ENCODE assay signal across 15 cellular contexts in genomic region chr20:5947276-5947675, GRCh38. TPM values are rescaled to one million over a fixed set of nuclear protein-coding genes. Genes with fewer than 3 reads are reported as not detected.
A peak's percentile ranks its signal among the peaks of the same experiment; 100 is the strongest.
DNase-seq lines count a peak whose midpoint lies in the region; ATAC-seq and TF ChIP-seq lines count a peak whose summit lies in the region.
"Had no signal": no experiment of that assay in that cellular context is flagged by ENCODE, and none has a peak within 500 bp of the region (broad histone marks: within the 10 kb centered on the region; RNA-seq: fewer than 3 reads in every experiment).

No MANE protein-coding gene starts in this region.

- intact Hi-C loops in CD14-positive monocyte (cut with micrococcal nuclease): no loop called here
- intact Hi-C loops in natural killer cell (cut with micrococcal nuclease): no loop called here

- peaks cover 0 to 1% (median 0%) of the 10 kb centered on the region in 3 donors for H3K27me3 Mint-ChIP-seq in CD14-positive monocyte (ENCODE audit: low read depth in 3 of 3)
- no peaks in the 10 kb centered on the region for H3K27me3 Mint-ChIP-seq in activated CD4-positive, alpha-beta T cell treated with anti-CD3 and anti-CD28 coated beads, Interleukin-2, amount 10 ng/mL, durations not matched to agents 7 days and 5 days
- H3K27me3 Mint-ChIP-seq in natural killer cell (ENCODE audit: low read depth in 2 of 2): no peaks in the 10 kb centered on the region
- H3K27me3 Mint-ChIP-seq in WTC11 (ENCODE audit: low read depth): no peaks in the 10 kb centered on the region
- H3K27me3 Mint-ChIP-seq: naive B cell, T-cell had no signal

- no peaks in the 10 kb centered on the region for H3K9me3 ChIP-seq in SJCRH30 (replicated peaks)

- no peaks in the 10 kb centered on the region for H3K27me3 ChIP-seq in SJCRH30

- TF ChIP-seq CTCF in CD14-positive monocyte (IDR thresholded peaks at IDR 0.05): no peak
- TF ChIP-seq CTCF in natural killer cell (IDR thresholded peaks at IDR 0.05): no peak
- no peak for TF ChIP-seq CTCF in WTC11 (IDR thresholded peaks at IDR 0.05)

- CTCF ChIA-PET in activated CD4-positive, alpha-beta T cell treated with anti-CD3 and anti-CD28 coated beads, Interleukin-2, amount 10 ng/mL, durations not matched to agents 7 days and 5 days (lab: Charles Lee): no interaction called here
- CTCF ChIA-PET in WTC11 (lab: Charles Lee): no interaction called here

- DNase-seq in CD14-positive monocyte (ENCODE audit: low spot score): peak; percentile 90
- peak; percentile 52 for DNase-seq in HCEC 1CT
- DNase-seq in activated CD4-positive, alpha-beta T cell treated with anti-CD3 and anti-CD28 coated beads, Interleukin-2, amount 10 ng/mL, durations not matched to agents 7 days and 5 days: no peak
- DNase-seq in natural killer cell: no peak
- no peak for DNase-seq in WTC11 (ENCODE audit: low spot score)
- DNase-seq in SJCRH30: no peak
- DNase-seq in foreskin melanocyte: no peak
- DNase-seq: kidney, naive B cell, NCI-H146, NCI-H82 had no signal

- H3K36me3 Mint-ChIP-seq in CD14-positive monocyte: peaks cover 41 to 58% of the 10 kb centered on the region in 2 donors
- peaks cover 42% of the 10 kb centered on the region for H3K36me3 Mint-ChIP-seq in activated CD4-positive, alpha-beta T cell treated with anti-CD3 and anti-CD28 coated beads, Interleukin-2, amount 10 ng/mL, durations not matched to agents 7 days and 5 days (ENCODE audit: low read depth)
- H3K36me3 Mint-ChIP-seq in natural killer cell: peaks cover 27% of the 10 kb centered on the region
- H3K36me3 Mint-ChIP-seq in WTC11: peaks cover 26% of the 10 kb centered on the region

- H3K36me3 ChIP-seq in SJCRH30: peaks cover 43% of the 10 kb centered on the region

- H3K4me1 ChIP-seq in SJCRH30: peaks cover 2% of the 10 kb centered on the region; the same call in 1 of the 2 replicates

- POLR2A ChIA-PET in activated CD4-positive, alpha-beta T cell treated with anti-CD3 and anti-CD28 coated beads, Interleukin-2, amount 10 ng/mL, durations not matched to agents 7 days and 5 days (lab: Charles Lee): no interaction called here
- POLR2A ChIA-PET in WTC11 (lab: Charles Lee): no interaction called here

- H3K27ac ChIP-seq in SJCRH30: no peak overlapping the region

- peak overlapping the region; percentile 43 to 62 for H3K4me3 Mint-ChIP-seq in CD14-positive monocyte
- no peak overlapping the region for H3K4me3 Mint-ChIP-seq in activated CD4-positive, alpha-beta T cell treated with anti-CD3 and anti-CD28 coated beads, Interleukin-2, amount 10 ng/mL, durations not matched to agents 7 days and 5 days
- peak overlapping the region; percentile 28 for H3K4me3 Mint-ChIP-seq in natural killer cell
- H3K4me3 Mint-ChIP-seq in WTC11: no peak overlapping the region

- H3K27ac Mint-ChIP-seq in CD14-positive monocyte (peak overlapping the region; percentile 92 to 99 (median 98)), natural killer cell (peak overlapping the region; percentile 47 to 59), WTC11 (no peak overlapping the region)
- H3K27ac Mint-ChIP-seq in activated CD4-positive, alpha-beta T cell treated with anti-CD3 and anti-CD28 coated beads, Interleukin-2, amount 10 ng/mL, durations not matched to agents 7 days and 5 days: peak overlapping the region; percentile 33

- H3K4me1 Mint-ChIP-seq in CD14-positive monocyte: peaks cover 51% of the 10 kb centered on the region
- H3K4me1 Mint-ChIP-seq in activated CD4-positive, alpha-beta T cell treated with anti-CD3 and anti-CD28 coated beads, Interleukin-2, amount 10 ng/mL, durations not matched to agents 7 days and 5 days: peaks cover 52% of the 10 kb centered on the region
- H3K4me1 Mint-ChIP-seq in natural killer cell: peaks cover 50 to 51% of the 10 kb centered on the region in 2 donors
- peaks cover 14% of the 10 kb centered on the region for H3K4me1 Mint-ChIP-seq in WTC11

- no peak overlapping the region for H3K4me3 ChIP-seq in SJCRH30

- H3K9me3 Mint-ChIP-seq in CD14-positive monocyte: no peaks in the 10 kb centered on the region
- H3K9me3 Mint-ChIP-seq in activated CD4-positive, alpha-beta T cell treated with anti-CD3 and anti-CD28 coated beads, Interleukin-2, amount 10 ng/mL, durations not matched to agents 7 days and 5 days: no peaks in the 10 kb centered on the region
- no peaks in the 10 kb centered on the region for H3K9me3 Mint-ChIP-seq in natural killer cell
- H3K9me3 Mint-ChIP-seq in WTC11: no peaks in the 10 kb centered on the region
- H3K9me3 Mint-ChIP-seq: T-cell had no signal

- no peak for ATAC-seq in natural killer cell
- ATAC-seq in HG02885 (IDR thresholded peaks at IDR 0.05; ENCODE audit: poor library complexity, unreplicated experiment): no peak
- ATAC-seq in WTC11: no peak
- ATAC-seq: T-cell had no signal

TF ChIP-seq in WTC11, 78 proteins besides CTCF, POLR2A, EP300 and RAD21 (continues in another document):
- TF ChIP-seq, protein P1, sequence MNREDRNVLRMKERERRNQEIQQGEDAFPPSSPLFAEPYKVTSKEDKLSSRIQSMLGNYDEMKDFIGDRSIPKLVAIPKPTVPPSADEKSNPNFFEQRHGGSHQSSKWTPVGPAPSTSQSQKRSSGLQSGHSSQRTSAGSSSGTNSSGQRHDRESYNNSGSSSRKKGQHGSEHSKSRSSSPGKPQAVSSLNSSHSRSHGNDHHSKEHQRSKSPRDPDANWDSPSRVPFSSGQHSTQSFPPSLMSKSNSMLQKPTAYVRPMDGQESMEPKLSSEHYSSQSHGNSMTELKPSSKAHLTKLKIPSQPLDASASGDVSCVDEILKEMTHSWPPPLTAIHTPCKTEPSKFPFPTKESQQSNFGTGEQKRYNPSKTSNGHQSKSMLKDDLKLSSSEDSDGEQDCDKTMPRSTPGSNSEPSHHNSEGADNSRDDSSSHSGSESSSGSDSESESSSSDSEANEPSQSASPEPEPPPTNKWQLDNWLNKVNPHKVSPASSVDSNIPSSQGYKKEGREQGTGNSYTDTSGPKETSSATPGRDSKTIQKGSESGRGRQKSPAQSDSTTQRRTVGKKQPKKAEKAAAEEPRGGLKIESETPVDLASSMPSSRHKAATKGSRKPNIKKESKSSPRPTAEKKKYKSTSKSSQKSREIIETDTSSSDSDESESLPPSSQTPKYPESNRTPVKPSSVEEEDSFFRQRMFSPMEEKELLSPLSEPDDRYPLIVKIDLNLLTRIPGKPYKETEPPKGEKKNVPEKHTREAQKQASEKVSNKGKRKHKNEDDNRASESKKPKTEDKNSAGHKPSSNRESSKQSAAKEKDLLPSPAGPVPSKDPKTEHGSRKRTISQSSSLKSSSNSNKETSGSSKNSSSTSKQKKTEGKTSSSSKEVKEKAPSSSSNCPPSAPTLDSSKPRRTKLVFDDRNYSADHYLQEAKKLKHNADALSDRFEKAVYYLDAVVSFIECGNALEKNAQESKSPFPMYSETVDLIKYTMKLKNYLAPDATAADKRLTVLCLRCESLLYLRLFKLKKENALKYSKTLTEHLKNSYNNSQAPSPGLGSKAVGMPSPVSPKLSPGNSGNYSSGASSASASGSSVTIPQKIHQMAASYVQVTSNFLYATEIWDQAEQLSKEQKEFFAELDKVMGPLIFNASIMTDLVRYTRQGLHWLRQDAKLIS (CRISPR knock-in tag; IDR thresholded peaks at IDR 0.05; ENCODE audit: borderline replicate concordance): no peak
- TF ChIP-seq GTF2I (CRISPR knock-in tag; conservative IDR thresholded peaks at IDR 0.05) (no peak), FOXK1 (CRISPR knock-in tag; IDR thresholded peaks at IDR 0.05) (no peak), ZNF121 (CRISPR knock-in tag; IDR thresholded peaks at IDR 0.05) (no peak), FOXP1 (CRISPR knock-in tag; IDR thresholded peaks at IDR 0.05; ENCODE audit: borderline replicate concordance) (no peak)
- TF ChIP-seq, protein P2, sequence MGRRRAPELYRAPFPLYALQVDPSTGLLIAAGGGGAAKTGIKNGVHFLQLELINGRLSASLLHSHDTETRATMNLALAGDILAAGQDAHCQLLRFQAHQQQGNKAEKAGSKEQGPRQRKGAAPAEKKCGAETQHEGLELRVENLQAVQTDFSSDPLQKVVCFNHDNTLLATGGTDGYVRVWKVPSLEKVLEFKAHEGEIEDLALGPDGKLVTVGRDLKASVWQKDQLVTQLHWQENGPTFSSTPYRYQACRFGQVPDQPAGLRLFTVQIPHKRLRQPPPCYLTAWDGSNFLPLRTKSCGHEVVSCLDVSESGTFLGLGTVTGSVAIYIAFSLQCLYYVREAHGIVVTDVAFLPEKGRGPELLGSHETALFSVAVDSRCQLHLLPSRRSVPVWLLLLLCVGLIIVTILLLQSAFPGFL (CRISPR knock-in tag; IDR thresholded peaks at IDR 0.05; ENCODE audit: borderline replicate concordance): no peak
- TF ChIP-seq, protein P3, sequence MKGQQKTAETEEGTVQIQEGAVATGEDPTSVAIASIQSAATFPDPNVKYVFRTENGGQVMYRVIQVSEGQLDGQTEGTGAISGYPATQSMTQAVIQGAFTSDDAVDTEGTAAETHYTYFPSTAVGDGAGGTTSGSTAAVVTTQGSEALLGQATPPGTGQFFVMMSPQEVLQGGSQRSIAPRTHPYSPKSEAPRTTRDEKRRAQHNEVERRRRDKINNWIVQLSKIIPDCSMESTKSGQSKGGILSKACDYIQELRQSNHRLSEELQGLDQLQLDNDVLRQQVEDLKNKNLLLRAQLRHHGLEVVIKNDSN (CRISPR knock-in tag; IDR thresholded peaks at IDR 0.05): no peak

RNA-seq across cellular contexts. Expression of gene TRMT6, which starts 3.1 kb away (rescaled TPM):
- polyA plus RNA-seq in CD14-positive monocyte: 10 to 100 TPM in 1 of 2 donors, 1 to 10 TPM in 1; 9.3 to 10.6 TPM
- total RNA-seq in activated CD4-positive, alpha-beta T cell treated with anti-CD3 and anti-CD28 coated beads, Interleukin-2, amount 10 ng/mL, durations not matched to agents 7 days and 5 days: 10 to 100 TPM; 15.1 to 17.8 TPM
- total RNA-seq in natural killer cell (10 to 100 TPM in 1 of 3 donors, 1 to 10 TPM in 2; 9.2 to 13.0 (median 9.9) TPM), WTC11 (2021) (15.4 to 17.2 TPM (median 16.7 TPM) in 3 replicates)
- total RNA-seq in SJCRH30 (2014; rRNA removed; shearing (Covaris generic)): 39.6 and 47.1 TPM in 2 replicates

RNA-seq across cellular contexts. Expression of gene MCM8, which starts 3.2 kb away (rescaled TPM):
- polyA plus RNA-seq in CD14-positive monocyte: under 1 TPM; 0.07 to 0.18 TPM
- 10 to 100 TPM; 32.1 to 32.4 TPM for total RNA-seq in activated CD4-positive, alpha-beta T cell treated with anti-CD3 and anti-CD28 coated beads, Interleukin-2, amount 10 ng/mL, durations not matched to agents 7 days and 5 days
- 10 to 100 TPM in 1 of 3 donors, 1 to 10 TPM in 2; 8.1 to 14.3 (median 9.0) TPM for total RNA-seq in natural killer cell
- total RNA-seq in WTC11 (2021): 28.0 to 29.5 TPM (median 29.5 TPM) in 3 replicates
- 54.7 and 61.2 TPM in 2 replicates for total RNA-seq in SJCRH30 (2014; rRNA removed; shearing (Covaris generic))

RNA-seq across cellular contexts. Expression of gene CHGB, which starts 36.0 kb away (rescaled TPM):
- not detected for polyA plus RNA-seq in CD14-positive monocyte
- total RNA-seq in activated CD4-positive, alpha-beta T cell treated with anti-CD3 and anti-CD28 coated beads, Interleukin-2, amount 10 ng/mL, durations not matched to agents 7 days and 5 days: not detected
- total RNA-seq in natural killer cell (not detected), WTC11 (2021) (1.3 to 1.4 TPM (median 1.4 TPM) in 3 replicates)
- 0.08 TPM in 1 of 2 replicates, not detected in the other for total RNA-seq in SJCRH30 (2014; rRNA removed; shearing (Covaris generic))
- total RNA-seq: chondrocyte, skeletal muscle tissue had no signal

RNA-seq across cellular contexts. Expression of gene CRLS1, which starts 58.6 kb away (rescaled TPM):
- 10 to 100 TPM; 37.2 to 55.4 TPM for polyA plus RNA-seq in CD14-positive monocyte
- total RNA-seq in activated CD4-positive, alpha-beta T cell treated with anti-CD3 and anti-CD28 coated beads, Interleukin-2, amount 10 ng/mL, durations not matched to agents 7 days and 5 days: 10 to 100 TPM; 30.0 to 30.3 TPM
- total RNA-seq in natural killer cell (10 to 100 TPM; 13.0 to 20.5 (median 14.6) TPM), WTC11 (2021) (36.1 to 44.0 TPM (median 36.8 TPM) in 3 replicates)
- total RNA-seq in SJCRH30 (2014; rRNA removed; shearing (Covaris generic)): 81.9 and 85.6 TPM in 2 replicates

Comparison
In these comparisons a context has a peak if more than half of its experiments do, and no peak if none do; other contexts are left out.
1. DNase-seq: peak in CD14-positive monocyte (single experiment) and HCEC 1CT (single experiment); none in activated CD4-positive, alpha-beta T cell treated with anti-CD3 and anti-CD28 coated beads, Interleukin-2, amount 10 ng/mL, durations not matched to agents 7 days and 5 days (single experiment), natural killer cell (single experiment), WTC11 (single experiment), SJCRH30 (0 of 2) and foreskin melanocyte (single experiment).
2. H3K4me3 Mint-ChIP-seq: peak in CD14-positive monocyte (2 of 2) and natural killer cell (single experiment); none in activated CD4-positive, alpha-beta T cell treated with anti-CD3 and anti-CD28 coated beads, Interleukin-2, amount 10 ng/mL, durations not matched to agents 7 days and 5 days (single experiment) and WTC11 (single experiment).